Comparison of ENCODE assay signal across 28 cellular contexts in genomic region chr2:139228276-139228675, GRCh38.
"Had no signal": no experiment of that assay in that cellular context is flagged by ENCODE, and none has a peak within 500 bp of the region (broad histone marks: within the 10 kb centered on the region; RNA-seq: fewer than 3 reads in every experiment).

No MANE protein-coding gene starts in this region.

- H3K9ac ChIP-seq: SK-N-SH had no signal

- H3K9me3 ChIP-seq: MG63, Peyer's patch, SJSA1, SK-N-SH had no signal

- H3K4me2 ChIP-seq: SK-N-SH had no signal

- H3K9me2 ChIP-seq: SK-N-SH had no signal

- H3K27ac ChIP-seq: Peyer's patch, SJSA1 had no signal

- H3K27me3 ChIP-seq: MG63, Peyer's patch had no signal

- H3K4me1 ChIP-seq: Peyer's patch, SJSA1 had no signal

- DNase-seq: Kasumi-1, MG63, NCI-H1048, NCI-H1092 treated with DMSO at 0.1 percent for 48 hours, NCI-H1105 treated with DMSO at 0.1 percent for 48 hours, NCI-H1417, NCI-H1436, NCI-H146, NCI-H1694, NCI-H187, NCI-H1930, NCI-H2029 treated with DMSO at 0.1 percent for 48 hours, NCI-H2081 treated with DMSO at 0.1 percent for 48 hours, NCI-H2107, NCI-H2171, NCI-H226, NCI-H446 treated with DMSO at 0.1 percent for 48 hours, NCI-H510A, NCI-H526, NCI-H69, NCI-H748 treated with DMSO at 0.1 percent for 48 hours, Peyer's patch, Right ventricle myocardium superior, RPMI8226, SHP77 treated with DMSO at 0.1 percent for 48 hours, SK-N-SH, SW 1271 had no signal

- H3K4me3 ChIP-seq: MG63, Peyer's patch, SJSA1 had no signal

- H3K36me3 ChIP-seq: MG63, Peyer's patch, SJSA1 had no signal
